In genomic region chr20:15911557-15911956, GRCh38 we compare ENCODE assay signal across 31 cellular contexts.
"Had no signal": no experiment of that assay in that cellular context is flagged by ENCODE, and none has a peak within 500 bp of the region (broad histone marks: within the 10 kb centered on the region; RNA-seq: fewer than 3 reads in every experiment).

No MANE protein-coding gene starts in this region.

- DNase-seq: activated B cell treated with CpG ODN at 0.5 μM for 24 hours; activated CD4-positive, alpha-beta T cell treated with anti-CD3 and anti-CD28 coated beads for 48 hours; activated CD4-positive, alpha-beta T cell treated with anti-CD3 and anti-CD28 coated beads, Interleukin-2, amount 50 U/mL, for 1 hour; activated CD4-positive, alpha-beta T cell treated with anti-CD3 and anti-CD28 coated beads, Interleukin-2, amount 50 U/mL, for 48 hours; activated CD8-positive, alpha-beta memory T cell treated with anti-CD3 and anti-CD28 coated beads for 24 hours; activated CD8-positive, alpha-beta T cell treated with anti-CD3 and anti-CD28 coated beads for 36 hours; activated effector memory CD4-positive, alpha-beta T cell treated with Interleukin-2 at 50 U/mL for 16 hours; activated gamma-delta T cell treated with Interleukin-2 at 50 U/mL for 16 hours; activated naive CD4-positive, alpha-beta T cell treated with anti-CD3 and anti-CD28 coated beads, Interleukin-2, amount 50 U/mL, for 16 hours; activated naive CD4-positive, alpha-beta T cell treated with Interleukin-2 at 50 U/mL for 16 hours; activated T-cell treated with anti-CD3 and anti-CD28 coated beads, Interleukin-2, amount 50 U/mL, for 4 hours; amniotic stem cell; anterior cingulate cortex; brain microvascular endothelial cell; effector CD8-positive, alpha-beta T cell; erythroblast; esophagus squamous epithelium; foreskin melanocyte; heart right ventricle; T-helper 17 cell; T1000; WERI-Rb-1 had no signal

- H3K27me3 Mint-ChIP-seq: activated B cell treated with CpG ODN at 0.5 μM for 24 hours; activated CD8-positive, alpha-beta T cell treated with anti-CD3 and anti-CD28 coated beads for 36 hours; activated naive CD8-positive, alpha-beta T cell; activated T-helper 17 cell treated with anti-CD3 and anti-CD28 coated beads, Interleukin-2, amount 50 U/mL, for 72 hours; central memory CD8-positive, alpha-beta T cell; dendritic cell treated with granulocyte-macrophage colony-stimulating factor and Interleukin-4, amounts not matched to agents 40 ng/mL and 50 ng/mL, for 4 days; T-helper 17 cell had no signal

- H3K4me1 Mint-ChIP-seq: activated T-helper 17 cell treated with anti-CD3 and anti-CD28 coated beads, Interleukin-2, amount 50 U/mL, for 72 hours; central memory CD8-positive, alpha-beta T cell; T-helper 17 cell had no signal

- H3K27me3 ChIP-seq: brain microvascular endothelial cell, esophagus squamous epithelium, gastroesophageal sphincter, hepatocyte had no signal

- H3K4me3 ChIP-seq: coronary artery, esophagus squamous epithelium, gastroesophageal sphincter, heart right ventricle, hepatocyte had no signal

- H3K9me3 Mint-ChIP-seq: activated B cell treated with CpG ODN at 0.5 μM for 24 hours; T-helper 2 cell treated with Interferon-gamma antibody and Interleukin-4, amounts not matched to agents 5 μg/mL and 100 μg/mL, for 36 hours had no signal

- H3K4me1 ChIP-seq: esophagus squamous epithelium, heart right ventricle had no signal

- H3K27ac Mint-ChIP-seq: activated B cell treated with CpG ODN at 0.5 μM for 24 hours; activated CD8-positive, alpha-beta T cell treated with anti-CD3 and anti-CD28 coated beads for 36 hours; activated naive CD8-positive, alpha-beta T cell; activated T-helper 17 cell treated with anti-CD3 and anti-CD28 coated beads, Interleukin-2, amount 50 U/mL, for 72 hours; dendritic cell treated with granulocyte-macrophage colony-stimulating factor and Interleukin-4, amounts not matched to agents 40 ng/mL and 50 ng/mL, for 4 days; T-helper 17 cell; T-helper 2 cell treated with Interferon-gamma antibody and Interleukin-4, amounts not matched to agents 5 μg/mL and 100 μg/mL, for 36 hours had no signal

- H3K36me3 Mint-ChIP-seq: activated naive CD8-positive, alpha-beta T cell had no signal

- H3K36me3 ChIP-seq: brain microvascular endothelial cell, esophagus squamous epithelium, gastroesophageal sphincter, heart right ventricle, WERI-Rb-1 had no signal

- ATAC-seq: activated CD4-positive, CD25-positive, alpha-beta regulatory T cell treated with anti-CD3 and anti-CD28 coated beads, Interleukin-2, amount 50 U/mL, for 24 hours; activated CD8-positive, alpha-beta T cell treated with anti-CD3 and anti-CD28 coated beads for 36 hours; activated T-cell treated with anti-CD3 and anti-CD28 coated beads, Interleukin-2, amount 50 U/mL, for 4 hours; activated T-helper 17 cell treated with anti-CD3 and anti-CD28 coated beads, Interleukin-2, amount 50 U/mL, for 72 hours; gastroesophageal sphincter; heart right ventricle; T-helper 17 cell had no signal

- H3K9me3 ChIP-seq: esophagus squamous epithelium, gastroesophageal sphincter, heart right ventricle had no signal

- H3K27ac ChIP-seq: brain microvascular endothelial cell, coronary artery, esophagus squamous epithelium, gastroesophageal sphincter, heart right ventricle, hepatocyte, WERI-Rb-1 had no signal

- H3K4me3 Mint-ChIP-seq: activated B cell treated with CpG ODN at 0.5 μM for 24 hours; activated CD8-positive, alpha-beta T cell treated with anti-CD3 and anti-CD28 coated beads for 36 hours; activated naive CD8-positive, alpha-beta T cell; activated T-cell treated with anti-CD3 and anti-CD28 coated beads, Interleukin-2, amount 50 U/mL, for 4 hours; activated T-helper 17 cell treated with anti-CD3 and anti-CD28 coated beads, Interleukin-2, amount 50 U/mL, for 72 hours; central memory CD8-positive, alpha-beta T cell; dendritic cell treated with granulocyte-macrophage colony-stimulating factor and Interleukin-4, amounts not matched to agents 40 ng/mL and 50 ng/mL, for 4 days; T-helper 17 cell; T-helper 2 cell treated with Interferon-gamma antibody and Interleukin-4, amounts not matched to agents 5 μg/mL and 100 μg/mL, for 36 hours had no signal
